12 cellular contexts compared by ENCODE assay signal in the genomic region with DNA sequence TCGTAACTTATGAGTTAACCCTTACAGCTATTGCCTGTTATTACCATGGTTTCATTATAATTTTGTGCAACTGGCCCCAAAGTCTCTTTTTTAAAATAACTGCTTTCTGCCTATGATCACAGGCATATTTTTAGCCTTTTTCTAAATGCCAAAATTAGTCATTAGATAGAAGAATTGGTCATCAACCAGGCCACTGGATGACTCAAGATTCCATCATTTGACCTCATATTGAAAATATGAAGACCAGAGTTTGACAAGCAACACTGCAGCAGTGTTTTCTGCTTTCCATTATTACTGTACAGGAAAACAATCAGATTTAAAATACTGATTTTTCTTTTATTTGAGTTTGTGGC. TPM values are rescaled to one million over a fixed set of nuclear protein-coding genes. Genes with fewer than 3 reads are reported as not detected.
DNase-seq lines count a peak whose midpoint lies in the region; ATAC-seq, FAIRE-seq and TF ChIP-seq lines count a peak whose summit lies in the region.
"Had no signal": no experiment of that assay in that cellular context is flagged by ENCODE, and none has a peak within 500 bp of the region (broad histone marks: within the 10 kb centered on the region; RNA-seq: fewer than 3 reads in every experiment).

No MANE protein-coding gene starts in this region.

- no peak overlapping the region for H3K4me3 ChIP-seq in GM06990 (replicated peaks; ENCODE audit: low read depth, low read length)
- no peak overlapping the region for H3K4me3 ChIP-seq in bronchial epithelial cell (ENCODE audit: low read depth, low read length)
- no peak overlapping the region for H3K4me3 ChIP-seq in rectal smooth muscle tissue (ENCODE audit: low read length)
- no peak overlapping the region for H3K4me3 ChIP-seq in A673 (ENCODE audit: low read depth, low read length, poor library complexity, severe bottlenecking)
- no peak overlapping the region for H3K4me3 ChIP-seq in testis

- ATAC-seq in HG03520 (IDR thresholded peaks at IDR 0.05; ENCODE audit: unreplicated experiment) (peak; percentile 48), HG03469 (IDR thresholded peaks at IDR 0.05; ENCODE audit: unreplicated experiment) (no peak), HG02970 (IDR thresholded peaks at IDR 0.05; ENCODE audit: low FRiP score, unreplicated experiment) (no peak)
- ATAC-seq: Panc1 had no signal

- BruUV-seq in A673 (replicated peaks; lab: Mats Ljungman, UMichigan): no TSS peak

- H3K36me3 ChIP-seq in GM06990 (ENCODE audit: control insufficient read depth, insufficient read depth, low read length) (no peaks in the 10 kb centered on the region), bronchial epithelial cell (ENCODE audit: control insufficient read depth, insufficient read depth, low read length) (no peaks in the 10 kb centered on the region), rectal smooth muscle tissue (ENCODE audit: control insufficient read depth, insufficient read depth, low read length) (no peaks in the 10 kb centered on the region), A673 (ENCODE audit: insufficient read depth, low read length, poor library complexity, severe bottlenecking) (no peaks in the 10 kb centered on the region), testis (ENCODE audit: low read depth, missing control alignments) (no peaks in the 10 kb centered on the region)

- CTCF ChIA-PET in A673 (lab: Charles Lee): no interaction called here

- H3K27me3 ChIP-seq in GM06990 (replicated peaks; ENCODE audit: control insufficient read depth, insufficient read depth, low read length) (no peaks in the 10 kb centered on the region), bronchial epithelial cell (ENCODE audit: control insufficient read depth, insufficient read depth, low read length) (no peaks in the 10 kb centered on the region), rectal smooth muscle tissue (ENCODE audit: control insufficient read depth, insufficient read depth, low read length) (no peaks in the 10 kb centered on the region), A673 (replicated peaks; ENCODE audit: insufficient read depth, low read depth, low read length, poor library complexity) (no peaks in the 10 kb centered on the region), testis (no peaks in the 10 kb centered on the region)

- no peak for FAIRE-seq in bronchial epithelial cell (lab: Jason Lieb, UNC)

- peak; percentile 5 for DNase-seq in GM06990 (ENCODE audit: extremely low read depth, insufficient read length)
- DNase-seq in bronchial epithelial cell (ENCODE audit: low read depth): peak; percentile 94
- no peak for DNase-seq in A673 (ENCODE audit: low spot score)
- DNase-seq in testis: no peak
- DNase-seq: activated CD4-positive, alpha-beta T cell treated with anti-CD3 and anti-CD28 coated beads for 4 hours; activated naive CD8-positive, alpha-beta T cell treated with anti-CD3 and anti-CD28 coated beads, Interleukin-2, amount 10 ng/mL, durations not matched to agents 7 days and 5 days; stimulated activated CD4-positive, alpha-beta T cell treated with anti-CD3 and anti-CD28 coated beads, Interleukin-4, amount 100 ng/mL, for 4 hours had no signal

- H3K27ac ChIP-seq in rectal smooth muscle tissue (ENCODE audit: low read depth, low read length): peak overlapping the region; percentile 21
- no peak overlapping the region for H3K27ac ChIP-seq in A673 (ENCODE audit: low read depth, low read length, poor library complexity, severe bottlenecking)
- no peak overlapping the region for H3K27ac ChIP-seq in testis

- TF ChIP-seq CTCF in GM06990 (IDR thresholded peaks at IDR 0.05; ENCODE audit: insufficient read depth, low read length, poor library complexity, severe bottlenecking) (no peak), bronchial epithelial cell (IDR thresholded peaks at IDR 0.05; ENCODE audit: insufficient read depth, low read length, severe bottlenecking) (no peak), A673 (conservative IDR thresholded peaks at IDR 0.05; ENCODE audit: low read depth, low read length) (no peak), testis (IDR thresholded peaks at IDR 0.05) (no peak)

- no peak overlapping the region for H3K9ac ChIP-seq in rectal smooth muscle tissue (ENCODE audit: low read length)

- H3K9me3 ChIP-seq in A673 (ENCODE audit: low read depth, low read length, poor library complexity, severe bottlenecking): no peaks in the 10 kb centered on the region
- no peaks in the 10 kb centered on the region for H3K9me3 ChIP-seq in testis

- WGBS in testis, 2 donors: 84 to 97% methylated on average over 1 of the region's 1 CpG

- peaks cover 10% of the 10 kb centered on the region for H3K4me1 ChIP-seq in rectal smooth muscle tissue (ENCODE audit: control insufficient read depth, insufficient read depth, low read length)
- H3K4me1 ChIP-seq in A673 (ENCODE audit: insufficient read depth, low read length, poor library complexity, severe bottlenecking): peaks cover 10% of the 10 kb centered on the region
- H3K4me1 ChIP-seq in testis: no peaks in the 10 kb centered on the region

- no peak for TF ChIP-seq POLR2A in testis (IDR thresholded peaks at IDR 0.05)

- intact Hi-C loops in A673 (cut with micrococcal nuclease; ENCODE audit: unreplicated experiment): no loop called here
- intact Hi-C loops in testis (cut with DNase I; ENCODE audit: low total_unique reads): no loop called here

- POLR2A ChIA-PET in A673 (lab: Charles Lee; ENCODE audit: low non-redundant PET): no interaction called here

RNA-seq across cellular contexts. Expression of a gene that starts 54.7 kb away (rescaled TPM):
- total RNA-seq in bronchial epithelial cell (under 0.01 TPM in 1 of 2 replicates, not detected in the other), A673 (2021) (0.26 and 0.73 TPM in 2 replicates), testis (under 1 TPM; 0.87 TPM)
- polyA plus RNA-seq in testis (ENCODE audit: insufficient read depth, low read depth, low replicate concordance): 0.88 TPM
- total RNA-seq: activated naive CD8-positive, alpha-beta T cell treated with anti-CD3 and anti-CD28 coated beads, Interleukin-2, amount 10 ng/mL, durations not matched to agents 7 days and 5 days had no signal

Comparison
In these comparisons a context has a peak if more than half of its experiments do, and no peak if none do; other contexts are left out.
1. DNase-seq: peak in GM06990 (single experiment) and bronchial epithelial cell (single experiment); none in A673 (single experiment) and testis (single experiment).